ENCODE assay signal across 26 cellular contexts in the genomic region with DNA sequence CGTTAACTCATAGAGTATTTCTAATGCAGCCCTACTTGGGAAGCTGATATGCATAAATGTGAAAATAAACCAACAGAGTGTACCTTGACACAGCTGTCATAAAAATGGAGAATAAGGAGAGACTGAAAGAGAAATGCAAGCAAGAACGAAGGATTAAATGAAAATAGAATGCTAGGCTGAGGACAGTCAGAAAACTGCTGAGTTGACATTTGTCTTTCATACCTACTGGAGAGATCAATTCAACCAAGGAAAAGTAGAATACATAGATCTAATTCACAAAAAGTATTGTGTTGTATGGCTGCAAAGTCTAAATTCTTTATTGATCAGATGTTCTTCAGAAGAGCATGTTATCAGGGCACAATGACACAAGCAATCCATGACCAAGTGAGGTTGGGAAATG.
"Had no signal": no experiment of that assay in that cellular context is flagged by ENCODE, and none has a peak within 500 bp of the region (broad histone marks: within the 10 kb centered on the region; RNA-seq: fewer than 3 reads in every experiment).

No MANE protein-coding gene starts in this region.

- H3K9me3 ChIP-seq: colonic mucosa, esophagus squamous epithelium, gastrocnemius medialis, heart left ventricle, left lung, lower lobe of right lung, mucosa of descending colon had no signal

- H3K4me3 ChIP-seq: colonic mucosa, esophagus squamous epithelium, gastrocnemius medialis, heart left ventricle, hepatocyte, left lung, lower lobe of right lung, mucosa of descending colon had no signal

- H2AFZ ChIP-seq: hepatocyte had no signal

- H3K27ac ChIP-seq: colonic mucosa, epithelial cell of prostate, esophagus squamous epithelium, gastrocnemius medialis, heart left ventricle, hepatocyte, left lung, lower lobe of right lung had no signal

- H3K36me3 ChIP-seq: colonic mucosa, esophagus squamous epithelium, gastrocnemius medialis, left lung, lower lobe of right lung had no signal

- DNase-seq: colonic mucosa; cortex of kidney; effector CD8-positive, alpha-beta T cell; effector memory CD8-positive, alpha-beta T cell; endodermal cell; erythroblast; esophagus squamous epithelium; foreskin fibroblast; foreskin melanocyte; gastrocnemius medialis; glutamatergic neuron; heart left ventricle; hypothalamus; immature natural killer cell; islet precursor cell; kidney; kidney glomerular epithelial cell; left lung; left ventricle myocardium superior; lower lobe of right lung; mesenchymal stem cell; mucosa of descending colon had no signal

- ATAC-seq: effector memory CD8-positive, alpha-beta T cell; esophagus mucosa; gastrocnemius medialis; heart left ventricle; left ventricle myocardium superior; mucosa of descending colon had no signal

- H3K4me2 ChIP-seq: hepatocyte had no signal

- H3K27me3 ChIP-seq: colonic mucosa, esophagus squamous epithelium, gastrocnemius medialis, heart left ventricle, hepatocyte, left lung had no signal

- H3K79me2 ChIP-seq: hepatocyte had no signal

- H3K4me1 ChIP-seq: colonic mucosa, esophagus squamous epithelium, gastrocnemius medialis had no signal

- FAIRE-seq: endometrium, kidney had no signal
